In genomic region chr11:1147792-1148191, GRCh38 we compare ENCODE assay signal across 2 cellular contexts.
TF ChIP-seq lines count a peak whose summit lies in the region.

No MANE protein-coding gene starts in this region.

TF ChIP-seq in GM12891, 5 proteins besides CTCF, POLR2A, EP300 and RAD21:
- TF ChIP-seq PAX5 (IDR thresholded peaks at IDR 0.05; ENCODE audit: insufficient read depth, low read length, severe bottlenecking) (no peak), SPI1 (IDR thresholded peaks at IDR 0.05; ENCODE audit: low read depth, low read length) (no peak), TAF1 (IDR thresholded peaks at IDR 0.05; ENCODE audit: low read depth, low read length) (no peak), POU2F2 (IDR thresholded peaks at IDR 0.05; ENCODE audit: low read depth, low read length) (no peak), POLR2AphosphoS5 (IDR thresholded peaks at IDR 0.05; ENCODE audit: low read depth, low read length) (no peak)

TF ChIP-seq in K562, 482 proteins besides CTCF, POLR2A, EP300 and RAD21:
- TF ChIP-seq ZNF134 (CRISPR knock-in tag; conservative IDR thresholded peaks at IDR 0.05) (no peak), CLOCK (CRISPR knock-in tag; IDR thresholded peaks at IDR 0.05; ENCODE audit: borderline replicate concordance) (no peak), POLR2AphosphoS2 (IDR thresholded peaks at IDR 0.05; ENCODE audit: low read length) (no peak), TEAD2 (tag; IDR thresholded peaks at IDR 0.05) (no peak), HNRNPLL (IDR thresholded peaks at IDR 0.05; ENCODE audit: low read depth, low read length, poor library complexity, severe bottlenecking) (no peak), E2F8 (IDR thresholded peaks at IDR 0.05; ENCODE audit: low read depth, partially characterized antibody) (no peak), RFX5 (IDR thresholded peaks at IDR 0.05; ENCODE audit: low read depth, low read length) (no peak), RBM22 (IDR thresholded peaks at IDR 0.05; ENCODE audit: low read depth, low read length, poor library complexity, severe bottlenecking) (no peak), MED1 (CRISPR knock-in tag; IDR thresholded peaks at IDR 0.05; ENCODE audit: borderline replicate concordance) (no peak), GABPA (tag; conservative IDR thresholded peaks at IDR 0.05; ENCODE audit: low read depth) (no peak), LEF1 (IDR thresholded peaks at IDR 0.05) (no peak), ZBTB11 (CRISPR knock-in tag; IDR thresholded peaks at IDR 0.05) (no peak)
